Comparison of ENCODE assay signal across 33 cellular contexts in genomic region chr1:62100442-62100841, GRCh38.
"Had no signal": no experiment of that assay in that cellular context is flagged by ENCODE, and none has a peak within 500 bp of the region (broad histone marks: within the 10 kb centered on the region; RNA-seq: fewer than 3 reads in every experiment).

No MANE protein-coding gene starts in this region.

- H3K36me3 ChIP-seq: ascending aorta, cardiac muscle cell had no signal

- DNase-seq: activated B cell treated with CpG ODN at 0.5 μM for 24 hours; activated CD4-positive, alpha-beta memory T cell treated with anti-CD3 and anti-CD28 coated beads for 36 hours; activated CD4-positive, alpha-beta T cell treated with anti-CD3 and anti-CD28 coated beads for 48 hours; activated CD4-positive, alpha-beta T cell treated with anti-CD3 and anti-CD28 coated beads, Interleukin-2, amount 50 U/mL, for 1 hour; activated CD4-positive, alpha-beta T cell treated with anti-CD3 and anti-CD28 coated beads, Interleukin-2, amount 50 U/mL, for 4 hours; activated CD4-positive, CD25-positive, alpha-beta regulatory T cell treated with anti-CD3 and anti-CD28 coated beads, Interleukin-2, amount 50 U/mL, for 72 hours; activated CD8-positive, alpha-beta memory T cell treated with anti-CD3 and anti-CD28 coated beads, Interleukin-2, amount 50 U/mL, for 4 hours; activated CD8-positive, alpha-beta T cell treated with anti-CD3 and anti-CD28 coated beads for 36 hours; activated effector memory CD4-positive, alpha-beta T cell treated with Interleukin-2 at 50 U/mL for 16 hours; activated gamma-delta T cell; activated naive CD4-positive, alpha-beta T cell treated with anti-CD3 and anti-CD28 coated beads, Interleukin-2, amount 10 ng/mL, durations not matched to agents 7 days and 5 days; activated naive CD4-positive, alpha-beta T cell treated with Interleukin-2 at 50 U/mL for 16 hours; activated T-cell treated with anti-CD3 and anti-CD28 coated beads for 4 hours; activated T-cell treated with anti-CD3 and anti-CD28 coated beads, Interleukin-2, amount 50 U/mL, for 1 hour; activated T-cell treated with anti-CD3 and anti-CD28 coated beads, Interleukin-2, amount 50 U/mL, for 4 hours; activated T-cell treated with anti-CD3 and anti-CD28 coated beads, Interleukin-2, amount 50 U/mL, for 72 hours; amygdala; anterior cingulate cortex; caudate nucleus; cerebellar nuclear complex; T-cell; T-helper 2 cell; T-helper 9 cell had no signal

- H3K9me3 Mint-ChIP-seq: activated B cell treated with CpG ODN at 0.5 μM for 24 hours; activated T-helper 1 cell treated with anti-CD3 and anti-CD28 coated beads, Interleukin-12 subunit alpha, Interleukin-12 subunit beta, Interleukin-2, Interleukin-4 antibody, amounts not matched to agents 30 ng/mL and 10 ng/mL and 1 ng/mL, durations not matched to agents 14 hours and 24 hours and 36 hours; activated T-helper 2 cell treated with anti-CD3 and anti-CD28 coated beads, Interferon-gamma antibody, Interleukin-2, Interleukin-4, amounts not matched to agents 10 μg/mL and 5 μg/mL and 100 μg/mL, durations not matched to agents 14 hours and 24 hours and 36 hours; central memory CD8-positive, alpha-beta T cell; T-helper 2 cell treated with Interferon-gamma antibody and Interleukin-4, amounts not matched to agents 5 μg/mL and 100 μg/mL, for 36 hours had no signal

- H3K27me3 Mint-ChIP-seq: activated B cell treated with CpG ODN at 0.5 μM for 24 hours; activated CD4-positive, alpha-beta memory T cell treated with anti-CD3 and anti-CD28 coated beads for 36 hours; activated CD8-positive, alpha-beta T cell treated with anti-CD3 and anti-CD28 coated beads for 36 hours; activated naive CD4-positive, alpha-beta T cell treated with anti-CD3 and anti-CD28 coated beads, Interleukin-2, amount 10 ng/mL, durations not matched to agents 7 days and 5 days; activated naive CD4-positive, alpha-beta T cell treated with anti-CD3 and anti-CD28 coated beads, Interleukin-2, amount 50 U/mL, for 24 hours; activated naive CD8-positive, alpha-beta T cell; brain; central memory CD8-positive, alpha-beta T cell; T-cell had no signal

- H3K27ac ChIP-seq: ascending aorta, cardiac muscle cell, VCaP had no signal

- H3K4me1 Mint-ChIP-seq: activated B cell treated with CpG ODN at 0.5 μM for 24 hours; activated naive CD4-positive, alpha-beta T cell treated with anti-CD3 and anti-CD28 coated beads, Interleukin-2, amount 10 ng/mL, durations not matched to agents 7 days and 5 days; activated naive CD4-positive, alpha-beta T cell treated with anti-CD3 and anti-CD28 coated beads, Interleukin-2, amount 50 U/mL, for 24 hours; brain; central memory CD8-positive, alpha-beta T cell; T-cell had no signal

- H3K4me3 Mint-ChIP-seq: activated B cell treated with CpG ODN at 0.5 μM for 24 hours; activated CD4-positive, alpha-beta memory T cell treated with anti-CD3 and anti-CD28 coated beads for 36 hours; activated CD8-positive, alpha-beta T cell treated with anti-CD3 and anti-CD28 coated beads for 36 hours; activated naive CD4-positive, alpha-beta T cell treated with anti-CD3 and anti-CD28 coated beads, Interleukin-2, amount 10 ng/mL, durations not matched to agents 7 days and 5 days; activated naive CD4-positive, alpha-beta T cell treated with anti-CD3 and anti-CD28 coated beads, Interleukin-2, amount 50 U/mL, for 24 hours; activated naive CD8-positive, alpha-beta T cell; activated T-cell treated with anti-CD3 and anti-CD28 coated beads, Interleukin-2, amount 50 U/mL, for 4 hours; activated T-cell treated with anti-CD3 and anti-CD28 coated beads, Interleukin-2, amount 50 U/mL, for 72 hours; activated T-helper 1 cell treated with anti-CD3 and anti-CD28 coated beads, Interleukin-12 subunit alpha, Interleukin-12 subunit beta, Interleukin-2, Interleukin-4 antibody, amounts not matched to agents 30 ng/mL and 10 ng/mL and 1 ng/mL, durations not matched to agents 14 hours and 24 hours and 36 hours; brain; central memory CD8-positive, alpha-beta T cell; T-cell; T-helper 2 cell treated with Interferon-gamma antibody and Interleukin-4, amounts not matched to agents 5 μg/mL and 100 μg/mL, for 36 hours had no signal

- H3K9me3 ChIP-seq: ascending aorta had no signal

- H3K36me3 Mint-ChIP-seq: activated naive CD4-positive, alpha-beta T cell treated with anti-CD3 and anti-CD28 coated beads, Interleukin-2, amount 10 ng/mL, durations not matched to agents 7 days and 5 days had no signal

- H3K4me1 ChIP-seq: ascending aorta had no signal

- H3K4me3 ChIP-seq: ascending aorta, cardiac muscle cell had no signal

- H3K27ac Mint-ChIP-seq: activated B cell treated with CpG ODN at 0.5 μM for 24 hours; activated CD4-positive, alpha-beta memory T cell treated with anti-CD3 and anti-CD28 coated beads for 36 hours; activated CD8-positive, alpha-beta T cell treated with anti-CD3 and anti-CD28 coated beads for 36 hours; activated naive CD4-positive, alpha-beta T cell treated with anti-CD3 and anti-CD28 coated beads, Interleukin-2, amount 10 ng/mL, durations not matched to agents 7 days and 5 days; activated naive CD4-positive, alpha-beta T cell treated with anti-CD3 and anti-CD28 coated beads, Interleukin-2, amount 50 U/mL, for 24 hours; activated naive CD8-positive, alpha-beta T cell; activated T-cell treated with anti-CD3 and anti-CD28 coated beads, Interleukin-2, amount 50 U/mL, for 72 hours; activated T-helper 1 cell treated with anti-CD3 and anti-CD28 coated beads, Interleukin-12 subunit alpha, Interleukin-12 subunit beta, Interleukin-2, Interleukin-4 antibody, amounts not matched to agents 30 ng/mL and 10 ng/mL and 1 ng/mL, durations not matched to agents 14 hours and 24 hours and 36 hours; activated T-helper 2 cell treated with anti-CD3 and anti-CD28 coated beads, Interferon-gamma antibody, Interleukin-2, Interleukin-4, amounts not matched to agents 10 μg/mL and 5 μg/mL and 100 μg/mL, durations not matched to agents 14 hours and 24 hours and 36 hours; brain; T-cell; T-helper 2 cell treated with Interferon-gamma antibody and Interleukin-4, amounts not matched to agents 5 μg/mL and 100 μg/mL, for 36 hours had no signal

- ATAC-seq: activated CD8-positive, alpha-beta T cell treated with anti-CD3 and anti-CD28 coated beads for 36 hours; activated T-cell treated with anti-CD3 and anti-CD28 coated beads, Interleukin-2, amount 50 U/mL, for 4 hours; T-cell had no signal

- H3K27me3 ChIP-seq: ascending aorta, cardiac muscle cell had no signal
